1 cellular context compared by ENCODE assay signal in genomic region chr10:63465293-63466167, GRCh38.
TF ChIP-seq lines count a peak whose summit lies in the region.

A gene with protein sequence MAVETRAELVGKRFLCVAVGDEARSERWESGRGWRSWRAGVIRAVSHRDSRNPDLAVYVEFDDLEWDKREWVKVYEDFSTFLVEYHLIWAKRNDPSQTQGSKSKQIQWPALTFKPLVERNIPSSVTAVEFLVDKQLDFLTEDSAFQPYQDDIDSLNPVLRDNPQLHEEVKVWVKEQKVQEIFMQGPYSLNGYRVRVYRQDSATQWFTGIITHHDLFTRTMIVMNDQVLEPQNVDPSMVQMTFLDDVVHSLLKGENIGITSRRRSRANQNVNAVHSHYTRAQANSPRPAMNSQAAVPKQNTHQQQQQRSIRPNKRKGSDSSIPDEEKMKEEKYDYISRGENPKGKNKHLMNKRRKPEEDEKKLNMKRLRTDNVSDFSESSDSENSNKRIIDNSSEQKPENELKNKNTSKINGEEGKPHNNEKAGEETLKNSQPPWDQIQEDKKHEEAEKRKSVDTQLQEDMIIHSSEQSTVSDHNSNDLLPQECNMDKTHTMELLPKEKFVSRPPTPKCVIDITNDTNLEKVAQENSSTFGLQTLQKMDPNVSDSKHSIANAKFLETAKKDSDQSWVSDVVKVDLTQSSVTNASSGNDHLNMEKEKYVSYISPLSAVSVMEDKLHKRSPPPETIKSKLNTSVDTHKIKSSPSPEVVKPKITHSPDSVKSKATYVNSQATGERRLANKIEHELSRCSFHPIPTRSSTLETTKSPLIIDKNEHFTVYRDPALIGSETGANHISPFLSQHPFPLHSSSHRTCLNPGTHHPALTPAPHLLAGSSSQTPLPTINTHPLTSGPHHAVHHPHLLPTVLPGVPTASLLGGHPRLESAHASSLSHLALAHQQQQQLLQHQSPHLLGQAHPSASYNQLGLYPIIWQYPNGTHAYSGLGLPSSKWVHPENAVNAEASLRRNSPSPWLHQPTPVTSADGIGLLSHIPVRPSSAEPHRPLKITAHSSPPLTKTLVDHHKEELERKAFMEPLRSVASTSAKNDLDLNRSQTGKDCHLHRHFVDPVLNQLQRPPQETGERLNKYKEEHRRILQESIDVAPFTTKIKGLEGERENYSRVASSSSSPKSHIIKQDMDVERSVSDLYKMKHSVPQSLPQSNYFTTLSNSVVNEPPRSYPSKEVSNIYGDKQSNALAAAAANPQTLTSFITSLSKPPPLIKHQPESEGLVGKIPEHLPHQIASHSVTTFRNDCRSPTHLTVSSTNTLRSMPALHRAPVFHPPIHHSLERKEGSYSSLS (N-terminal part only) (minus strand): TSS chr10:63465977. CDS start chr10:63465662, 315 bp downstream.

TF ChIP-seq in HepG2, 621 proteins besides CTCF, POLR2A, EP300 and RAD21 (continued from another document and continues in another):
- TF ChIP-seq, protein P1, sequence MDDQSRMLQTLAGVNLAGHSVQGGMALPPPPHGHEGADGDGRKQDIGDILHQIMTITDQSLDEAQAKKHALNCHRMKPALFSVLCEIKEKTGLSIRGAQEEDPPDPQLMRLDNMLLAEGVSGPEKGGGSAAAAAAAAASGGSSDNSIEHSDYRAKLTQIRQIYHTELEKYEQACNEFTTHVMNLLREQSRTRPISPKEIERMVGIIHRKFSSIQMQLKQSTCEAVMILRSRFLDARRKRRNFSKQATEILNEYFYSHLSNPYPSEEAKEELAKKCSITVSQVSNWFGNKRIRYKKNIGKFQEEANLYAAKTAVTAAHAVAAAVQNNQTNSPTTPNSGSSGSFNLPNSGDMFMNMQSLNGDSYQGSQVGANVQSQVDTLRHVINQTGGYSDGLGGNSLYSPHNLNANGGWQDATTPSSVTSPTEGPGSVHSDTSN (CRISPR knock-in tag; IDR thresholded peaks at IDR 0.05; ENCODE audit: borderline replicate concordance) = no peak
- 0 out of 2 replicates have a peak, but pooled peaks have one; percentile 68 for TF ChIP-seq ZNF33A (CRISPR knock-in tag; IDR thresholded peaks at IDR 0.05; ENCODE audit: borderline replicate concordance)
- TF ChIP-seq, protein P2, sequence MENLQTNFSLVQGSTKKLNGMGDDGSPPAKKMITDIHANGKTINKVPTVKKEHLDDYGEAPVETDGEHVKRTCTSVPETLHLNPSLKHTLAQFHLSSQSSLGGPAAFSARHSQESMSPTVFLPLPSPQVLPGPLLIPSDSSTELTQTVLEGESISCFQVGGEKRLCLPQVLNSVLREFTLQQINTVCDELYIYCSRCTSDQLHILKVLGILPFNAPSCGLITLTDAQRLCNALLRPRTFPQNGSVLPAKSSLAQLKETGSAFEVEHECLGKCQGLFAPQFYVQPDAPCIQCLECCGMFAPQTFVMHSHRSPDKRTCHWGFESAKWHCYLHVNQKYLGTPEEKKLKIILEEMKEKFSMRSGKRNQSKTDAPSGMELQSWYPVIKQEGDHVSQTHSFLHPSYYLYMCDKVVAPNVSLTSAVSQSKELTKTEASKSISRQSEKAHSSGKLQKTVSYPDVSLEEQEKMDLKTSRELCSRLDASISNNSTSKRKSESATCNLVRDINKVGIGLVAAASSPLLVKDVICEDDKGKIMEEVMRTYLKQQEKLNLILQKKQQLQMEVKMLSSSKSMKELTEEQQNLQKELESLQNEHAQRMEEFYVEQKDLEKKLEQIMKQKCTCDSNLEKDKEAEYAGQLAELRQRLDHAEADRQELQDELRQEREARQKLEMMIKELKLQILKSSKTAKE (CRISPR knock-in tag; IDR thresholded peaks at IDR 0.05; ENCODE audit: borderline replicate concordance) = peak; percentile 91
- TF ChIP-seq PITX1 (CRISPR knock-in tag; IDR thresholded peaks at IDR 0.05) = peak; percentile 12; the same call in 1 of the 2 replicates
- peak; percentile 76; the same call in 1 of the 2 replicates for TF ChIP-seq IRF9 (CRISPR knock-in tag; IDR thresholded peaks at IDR 0.05; ENCODE audit: borderline replicate concordance)
- TF ChIP-seq KLF13 (CRISPR knock-in tag; IDR thresholded peaks at IDR 0.05) = 0 out of 2 replicates have a peak, but pooled peaks have one; percentile 60
- peak; percentile 54; the same call in 1 of the 2 replicates for TF ChIP-seq CBX5 (CRISPR knock-in tag; IDR thresholded peaks at IDR 0.05; ENCODE audit: borderline replicate concordance)
- 0 out of 2 replicates have a peak, but pooled peaks have one; percentile 28 for TF ChIP-seq ZFP36L2 (CRISPR knock-in tag; IDR thresholded peaks at IDR 0.05)
- TF ChIP-seq ATRX (CRISPR knock-in tag; IDR thresholded peaks at IDR 0.05; ENCODE audit: borderline replicate concordance) = no peak
- peak; percentile 25; the same call in 1 of the 2 replicates for TF ChIP-seq ZNF629 (CRISPR knock-in tag; conservative IDR thresholded peaks at IDR 0.05)
- TF ChIP-seq ZNF83 (CRISPR knock-in tag; IDR thresholded peaks at IDR 0.05; ENCODE audit: borderline replicate concordance) = no peak
- TF ChIP-seq IKZF4 (CRISPR knock-in tag; IDR thresholded peaks at IDR 0.05; ENCODE audit: borderline replicate concordance, low read depth, not compliant biosample characterization) = peak; percentile 67
- TF ChIP-seq ZNF652 (CRISPR knock-in tag; IDR thresholded peaks at IDR 0.05; ENCODE audit: borderline replicate concordance, low read depth) = no peak
- peak; percentile 54; the same call in 1 of the 2 replicates for TF ChIP-seq ZNF747 (CRISPR knock-in tag; IDR thresholded peaks at IDR 0.05; ENCODE audit: borderline replicate concordance)
- peak; percentile 21; the same call in 1 of the 2 replicates for TF ChIP-seq HOXD1 (CRISPR knock-in tag; IDR thresholded peaks at IDR 0.05)
- TF ChIP-seq FOXO4 (CRISPR knock-in tag; conservative IDR thresholded peaks at IDR 0.05) = no peak
- TF ChIP-seq ZNF746 (CRISPR knock-in tag; IDR thresholded peaks at IDR 0.05) = peak; percentile 74; the same call in 1 of the 2 replicates
- no peak for TF ChIP-seq DNMT3B (CRISPR knock-in tag; conservative IDR thresholded peaks at IDR 0.05)
- peak; percentile 99 for TF ChIP-seq KAT7 (CRISPR knock-in tag; IDR thresholded peaks at IDR 0.05; ENCODE audit: borderline replicate concordance)
- TF ChIP-seq, protein P3, sequence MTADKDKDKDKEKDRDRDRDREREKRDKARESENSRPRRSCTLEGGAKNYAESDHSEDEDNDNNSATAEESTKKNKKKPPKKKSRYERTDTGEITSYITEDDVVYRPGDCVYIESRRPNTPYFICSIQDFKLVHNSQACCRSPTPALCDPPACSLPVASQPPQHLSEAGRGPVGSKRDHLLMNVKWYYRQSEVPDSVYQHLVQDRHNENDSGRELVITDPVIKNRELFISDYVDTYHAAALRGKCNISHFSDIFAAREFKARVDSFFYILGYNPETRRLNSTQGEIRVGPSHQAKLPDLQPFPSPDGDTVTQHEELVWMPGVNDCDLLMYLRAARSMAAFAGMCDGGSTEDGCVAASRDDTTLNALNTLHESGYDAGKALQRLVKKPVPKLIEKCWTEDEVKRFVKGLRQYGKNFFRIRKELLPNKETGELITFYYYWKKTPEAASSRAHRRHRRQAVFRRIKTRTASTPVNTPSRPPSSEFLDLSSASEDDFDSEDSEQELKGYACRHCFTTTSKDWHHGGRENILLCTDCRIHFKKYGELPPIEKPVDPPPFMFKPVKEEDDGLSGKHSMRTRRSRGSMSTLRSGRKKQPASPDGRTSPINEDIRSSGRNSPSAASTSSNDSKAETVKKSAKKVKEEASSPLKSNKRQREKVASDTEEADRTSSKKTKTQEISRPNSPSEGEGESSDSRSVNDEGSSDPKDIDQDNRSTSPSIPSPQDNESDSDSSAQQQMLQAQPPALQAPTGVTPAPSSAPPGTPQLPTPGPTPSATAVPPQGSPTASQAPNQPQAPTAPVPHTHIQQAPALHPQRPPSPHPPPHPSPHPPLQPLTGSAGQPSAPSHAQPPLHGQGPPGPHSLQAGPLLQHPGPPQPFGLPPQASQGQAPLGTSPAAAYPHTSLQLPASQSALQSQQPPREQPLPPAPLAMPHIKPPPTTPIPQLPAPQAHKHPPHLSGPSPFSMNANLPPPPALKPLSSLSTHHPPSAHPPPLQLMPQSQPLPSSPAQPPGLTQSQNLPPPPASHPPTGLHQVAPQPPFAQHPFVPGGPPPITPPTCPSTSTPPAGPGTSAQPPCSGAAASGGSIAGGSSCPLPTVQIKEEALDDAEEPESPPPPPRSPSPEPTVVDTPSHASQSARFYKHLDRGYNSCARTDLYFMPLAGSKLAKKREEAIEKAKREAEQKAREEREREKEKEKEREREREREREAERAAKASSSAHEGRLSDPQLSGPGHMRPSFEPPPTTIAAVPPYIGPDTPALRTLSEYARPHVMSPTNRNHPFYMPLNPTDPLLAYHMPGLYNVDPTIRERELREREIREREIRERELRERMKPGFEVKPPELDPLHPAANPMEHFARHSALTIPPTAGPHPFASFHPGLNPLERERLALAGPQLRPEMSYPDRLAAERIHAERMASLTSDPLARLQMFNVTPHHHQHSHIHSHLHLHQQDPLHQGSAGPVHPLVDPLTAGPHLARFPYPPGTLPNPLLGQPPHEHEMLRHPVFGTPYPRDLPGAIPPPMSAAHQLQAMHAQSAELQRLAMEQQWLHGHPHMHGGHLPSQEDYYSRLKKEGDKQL (CRISPR knock-in tag; IDR thresholded peaks at IDR 0.05; ENCODE audit: low read depth) = 0 out of 2 replicates have a peak, but pooled peaks have one; percentile 13
- TF ChIP-seq ARID4A (CRISPR knock-in tag; IDR thresholded peaks at IDR 0.05; ENCODE audit: borderline replicate concordance) = peak; percentile 82
- no peak for TF ChIP-seq CAMTA2 (CRISPR knock-in tag; IDR thresholded peaks at IDR 0.05; ENCODE audit: borderline replicate concordance)
- peak; percentile 83 for TF ChIP-seq POLR2G (IDR thresholded peaks at IDR 0.05; ENCODE audit: low read depth, low read length)
- TF ChIP-seq ARNT2 (CRISPR knock-in tag; IDR thresholded peaks at IDR 0.05; ENCODE audit: low read depth) = peak; percentile 53; the same call in 1 of the 2 replicates
